Comparison of ENCODE assay signal across 8 cellular contexts in genomic region chr3:72848703-72849081, GRCh38. TPM values are rescaled to one million over a fixed set of nuclear protein-coding genes. Genes with fewer than 3 reads are reported as not detected.
A peak's percentile ranks its signal among the peaks of the same experiment; 100 is the strongest.
DNase-seq lines count a peak whose midpoint lies in the region; ATAC-seq and TF ChIP-seq lines count a peak whose summit lies in the region.

No MANE protein-coding gene starts in this region.

- no peak for TF ChIP-seq POLR2A in Peyer's patch (IDR thresholded peaks at IDR 0.05)

- H3K4me3 ChIP-seq in ACC112 (ENCODE audit: low read depth, low read length) (peak overlapping the region; percentile 80), Peyer's patch (peak overlapping the region; percentile 70 to 73 (median 72)), choroid plexus epithelial cell (ENCODE audit: low read depth, low read length) (peak overlapping the region; percentile 95), mucosa of stomach (ENCODE audit: low read length) (peak overlapping the region; percentile 62)

- peak overlapping the region; percentile 93 for H2AFZ ChIP-seq in ACC112 (ENCODE audit: low read length, unreplicated experiment)

- TF ChIP-seq CTCF in Peyer's patch (IDR thresholded peaks at IDR 0.05) (no peak), choroid plexus epithelial cell (conservative IDR thresholded peaks at IDR 0.05; ENCODE audit: low read depth, low read length) (no peak)

- no peak overlapping the region for H3K27ac ChIP-seq in ACC112 (ENCODE audit: low read depth, low read length)
- peak overlapping the region in 1 of 4 donors; percentile 81 for H3K27ac ChIP-seq in Peyer's patch

- DNase-seq in Peyer's patch (no peak), choroid plexus epithelial cell (ENCODE audit: low read depth) (peak; percentile 30), epidermal melanocyte (ENCODE audit: insufficient read length, low spot score) (no peak), NCI-H146 (lab: John Stamatoyannopoulos, UW) (no peak)

- peaks cover 38% of the 10 kb centered on the region for H3K4me1 ChIP-seq in ACC112 (ENCODE audit: control insufficient read depth, insufficient read depth, low read length, unreplicated experiment)
- peaks cover 0 to 33% (median 7%) of the 10 kb centered on the region in 4 donors for H3K4me1 ChIP-seq in Peyer's patch
- peaks cover 10% of the 10 kb centered on the region for H3K4me1 ChIP-seq in mucosa of stomach (ENCODE audit: control insufficient read depth, insufficient read depth, low read length)

- ATAC-seq in GM18520 (IDR thresholded peaks at IDR 0.05; ENCODE audit: unreplicated experiment) (peak; percentile 32), HG03060 (IDR thresholded peaks at IDR 0.05; ENCODE audit: low read depth, unreplicated experiment) (peak; percentile 30)

- H3K79me2 ChIP-seq in ACC112 (ENCODE audit: control insufficient read depth, insufficient read depth, low read length, unreplicated experiment), result peaks cover 36% of the 10 kb centered on the region

- no peaks in the 10 kb centered on the region for H3K9me3 ChIP-seq in Peyer's patch
- no peaks in the 10 kb centered on the region for H3K9me3 ChIP-seq in mucosa of stomach (ENCODE audit: control insufficient read depth, low read length)

- H3K36me3 ChIP-seq in ACC112 (ENCODE audit: insufficient read depth, low read length) (no peaks in the 10 kb centered on the region), Peyer's patch (no peaks in the 10 kb centered on the region), mucosa of stomach (ENCODE audit: control insufficient read depth, insufficient read depth, low read length) (no peaks in the 10 kb centered on the region)

- H3K27me3 ChIP-seq in ACC112 (ENCODE audit: insufficient read depth, low read length) (no peaks in the 10 kb centered on the region), Peyer's patch (no peaks in the 10 kb centered on the region), mucosa of stomach (ENCODE audit: control insufficient read depth, insufficient read depth, low read length) (no peaks in the 10 kb centered on the region)

- H3K9ac ChIP-seq in mucosa of stomach (ENCODE audit: low read length), result peak overlapping the region; percentile 4

RNA-seq across cellular contexts. Expression of gene SHQ1, which starts 0.4 kb away (rescaled TPM):
- total RNA-seq in Peyer's patch, result 100 to 1,000 TPM in 1 of 4 donors, 10 to 100 TPM in 3; 11.0 to 105 (median 13.4) TPM

RNA-seq across cellular contexts. Expression of gene GXYLT2, which starts 39.2 kb away (rescaled TPM):
- total RNA-seq in Peyer's patch, result 10 to 100 TPM in 1 of 4 donors, 1 to 10 TPM in 3; 1.1 to 38.0 (median 1.4) TPM
